Comparison of ENCODE assay signal across 1 cellular context in genomic region chr3:47573190-47574172, GRCh38.
TF ChIP-seq lines count a peak whose summit lies in the region.

No MANE protein-coding gene starts in this region.

TF ChIP-seq in GM23338, 12 proteins besides CTCF, POLR2A, EP300 and RAD21 (continued from another document):
- TF ChIP-seq, protein P1, sequence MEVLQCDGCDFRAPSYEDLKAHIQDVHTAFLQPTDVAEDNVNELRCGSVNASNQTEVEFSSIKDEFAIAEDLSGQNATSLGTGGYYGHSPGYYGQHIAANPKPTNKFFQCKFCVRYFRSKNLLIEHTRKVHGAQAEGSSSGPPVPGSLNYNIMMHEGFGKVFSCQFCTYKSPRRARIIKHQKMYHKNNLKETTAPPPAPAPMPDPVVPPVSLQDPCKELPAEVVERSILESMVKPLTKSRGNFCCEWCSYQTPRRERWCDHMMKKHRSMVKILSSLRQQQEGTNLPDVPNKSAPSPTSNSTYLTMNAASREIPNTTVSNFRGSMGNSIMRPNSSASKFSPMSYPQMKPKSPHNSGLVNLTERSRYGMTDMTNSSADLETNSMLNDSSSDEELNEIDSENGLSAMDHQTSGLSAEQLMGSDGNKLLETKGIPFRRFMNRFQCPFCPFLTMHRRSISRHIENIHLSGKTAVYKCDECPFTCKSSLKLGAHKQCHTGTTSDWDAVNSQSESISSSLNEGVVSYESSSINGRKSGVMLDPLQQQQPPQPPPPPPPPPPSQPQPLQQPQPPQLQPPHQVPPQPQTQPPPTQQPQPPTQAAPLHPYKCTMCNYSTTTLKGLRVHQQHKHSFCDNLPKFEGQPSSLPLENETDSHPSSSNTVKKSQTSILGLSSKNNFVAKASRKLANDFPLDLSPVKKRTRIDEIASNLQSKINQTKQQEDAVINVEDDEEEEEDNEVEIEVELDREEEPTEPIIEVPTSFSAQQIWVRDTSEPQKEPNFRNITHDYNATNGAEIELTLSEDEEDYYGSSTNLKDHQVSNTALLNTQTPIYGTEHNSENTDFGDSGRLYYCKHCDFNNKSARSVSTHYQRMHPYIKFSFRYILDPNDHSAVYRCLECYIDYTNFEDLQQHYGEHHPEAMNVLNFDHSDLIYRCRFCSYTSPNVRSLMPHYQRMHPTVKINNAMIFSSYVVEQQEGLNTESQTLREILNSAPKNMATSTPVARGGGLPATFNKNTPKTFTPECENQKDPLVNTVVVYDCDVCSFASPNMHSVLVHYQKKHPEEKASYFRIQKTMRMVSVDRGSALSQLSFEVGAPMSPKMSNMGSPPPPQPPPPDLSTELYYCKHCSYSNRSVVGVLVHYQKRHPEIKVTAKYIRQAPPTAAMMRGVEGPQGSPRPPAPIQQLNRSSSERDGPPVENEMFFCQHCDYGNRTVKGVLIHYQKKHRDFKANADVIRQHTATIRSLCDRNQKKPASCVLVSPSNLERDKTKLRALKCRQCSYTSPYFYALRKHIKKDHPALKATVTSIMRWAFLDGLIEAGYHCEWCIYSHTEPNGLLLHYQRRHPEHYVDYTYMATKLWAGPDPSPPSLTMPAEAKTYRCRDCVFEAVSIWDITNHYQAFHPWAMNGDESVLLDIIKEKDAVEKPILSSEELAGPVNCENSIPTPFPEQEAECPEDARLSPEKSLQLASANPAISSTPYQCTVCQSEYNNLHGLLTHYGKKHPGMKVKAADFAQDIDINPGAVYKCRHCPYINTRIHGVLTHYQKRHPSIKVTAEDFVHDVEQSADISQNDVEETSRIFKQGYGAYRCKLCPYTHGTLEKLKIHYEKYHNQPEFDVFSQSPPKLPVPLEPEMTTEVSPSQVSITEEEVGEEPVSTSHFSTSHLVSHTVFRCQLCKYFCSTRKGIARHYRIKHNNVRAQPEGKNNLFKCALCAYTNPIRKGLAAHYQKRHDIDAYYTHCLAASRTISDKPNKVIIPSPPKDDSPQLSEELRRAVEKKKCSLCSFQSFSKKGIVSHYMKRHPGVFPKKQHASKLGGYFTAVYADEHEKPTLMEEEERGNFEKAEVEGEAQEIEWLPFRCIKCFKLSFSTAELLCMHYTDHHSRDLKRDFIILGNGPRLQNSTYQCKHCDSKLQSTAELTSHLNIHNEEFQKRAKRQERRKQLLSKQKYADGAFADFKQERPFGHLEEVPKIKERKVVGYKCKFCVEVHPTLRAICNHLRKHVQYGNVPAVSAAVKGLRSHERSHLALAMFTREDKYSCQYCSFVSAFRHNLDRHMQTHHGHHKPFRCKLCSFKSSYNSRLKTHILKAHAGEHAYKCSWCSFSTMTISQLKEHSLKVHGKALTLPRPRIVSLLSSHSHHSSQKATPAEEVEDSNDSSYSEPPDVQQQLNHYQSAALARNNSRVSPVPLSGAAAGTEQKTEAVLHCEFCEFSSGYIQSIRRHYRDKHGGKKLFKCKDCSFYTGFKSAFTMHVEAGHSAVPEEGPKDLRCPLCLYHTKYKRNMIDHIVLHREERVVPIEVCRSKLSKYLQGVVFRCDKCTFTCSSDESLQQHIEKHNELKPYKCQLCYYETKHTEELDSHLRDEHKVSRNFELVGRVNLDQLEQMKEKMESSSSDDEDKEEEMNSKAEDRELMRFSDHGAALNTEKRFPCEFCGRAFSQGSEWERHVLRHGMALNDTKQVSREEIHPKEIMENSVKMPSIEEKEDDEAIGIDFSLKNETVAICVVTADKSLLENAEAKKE (CRISPR knock-in tag; IDR thresholded peaks at IDR 0.05): no peak
- no peak for TF ChIP-seq EZH2phosphoT487 (IDR thresholded peaks at IDR 0.05; ENCODE audit: unreplicated experiment)
- TF ChIP-seq, protein P2, sequence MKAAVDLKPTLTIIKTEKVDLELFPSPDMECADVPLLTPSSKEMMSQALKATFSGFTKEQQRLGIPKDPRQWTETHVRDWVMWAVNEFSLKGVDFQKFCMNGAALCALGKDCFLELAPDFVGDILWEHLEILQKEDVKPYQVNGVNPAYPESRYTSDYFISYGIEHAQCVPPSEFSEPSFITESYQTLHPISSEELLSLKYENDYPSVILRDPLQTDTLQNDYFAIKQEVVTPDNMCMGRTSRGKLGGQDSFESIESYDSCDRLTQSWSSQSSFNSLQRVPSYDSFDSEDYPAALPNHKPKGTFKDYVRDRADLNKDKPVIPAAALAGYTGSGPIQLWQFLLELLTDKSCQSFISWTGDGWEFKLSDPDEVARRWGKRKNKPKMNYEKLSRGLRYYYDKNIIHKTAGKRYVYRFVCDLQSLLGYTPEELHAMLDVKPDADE (IDR thresholded peaks at IDR 0.05): no peak
